17 cellular contexts compared by ENCODE assay signal in genomic region chr6:128241221-128241620, GRCh38.
DNase-seq lines count a peak whose midpoint lies in the region; ATAC-seq and TF ChIP-seq lines count a peak whose summit lies in the region.
"Had no signal": no experiment of that assay in that cellular context is flagged by ENCODE, and none has a peak within 500 bp of the region (broad histone marks: within the 10 kb centered on the region; RNA-seq: fewer than 3 reads in every experiment).

No MANE protein-coding gene starts in this region.

- no peak overlapping the region for H3K23ac ChIP-seq in H9 (ENCODE audit: insufficient read length, low read depth, low read length)

- H3K79me1 ChIP-seq in H9 (ENCODE audit: insufficient read depth, low read depth, low read length, poor library complexity, severe bottlenecking): no peaks in the 10 kb centered on the region

- no peak overlapping the region for H3K18ac ChIP-seq in H9 (ENCODE audit: insufficient read length, low read depth, low read length)

- H3K4ac ChIP-seq in H9 (ENCODE audit: low read depth, low read length): no peak overlapping the region

- H3K23me2 ChIP-seq in H9 (ENCODE audit: insufficient read length, low read depth, low read length, poor library complexity, severe bottlenecking): no peaks in the 10 kb centered on the region

- H3K9me3 Mint-ChIP-seq in H9 (no peaks in the 10 kb centered on the region), progenitor cell of endocrine pancreas (ENCODE audit: low read depth) (no peaks in the 10 kb centered on the region)
- H3K9me3 Mint-ChIP-seq: activated T-helper 17 cell treated with anti-CD3 and anti-CD28 coated beads, Interleukin-2, amount 50 U/mL, for 72 hours had no signal

- H3K27ac Mint-ChIP-seq in H9 (peak overlapping the region in 2 of 3 experiments; percentile 64 to 84; a peak in 3 of 7 replicates), progenitor cell of endocrine pancreas (peak overlapping the region; percentile 15)
- H3K27ac Mint-ChIP-seq: activated T-helper 17 cell treated with anti-CD3 and anti-CD28 coated beads, Interleukin-2, amount 50 U/mL, for 72 hours had no signal

- no peak overlapping the region for H3K14ac ChIP-seq in H9 (ENCODE audit: insufficient read depth, low read length)

- H2AK5ac ChIP-seq in H9 (ENCODE audit: insufficient read length, low read length): no peak overlapping the region

- no peak overlapping the region for H2BK120ac ChIP-seq in H9 (ENCODE audit: low read depth, low read length, poor library complexity, severe bottlenecking)

- H3K4me3 Mint-ChIP-seq in H9 (no peak overlapping the region), progenitor cell of endocrine pancreas (ENCODE audit: low read depth) (no peak overlapping the region)
- H3K4me3 Mint-ChIP-seq: activated T-helper 17 cell treated with anti-CD3 and anti-CD28 coated beads, Interleukin-2, amount 50 U/mL, for 72 hours; CD14-positive monocyte had no signal

- no peak overlapping the region for H3K4me2 ChIP-seq in H9 (ENCODE audit: insufficient read depth, insufficient read length, low read length)
- H3K4me2 ChIP-seq: KMS-11 had no signal

- H3K36me3 Mint-ChIP-seq in H9 (ENCODE audit: insufficient read depth in 1 of 3, low read depth in 3 of 3) (peaks cover 0 to 3% (median 0%) of the 10 kb centered on the region in 3 experiments; a peak in 1 of 7 replicates), progenitor cell of endocrine pancreas (ENCODE audit: insufficient read depth) (peaks cover 6% of the 10 kb centered on the region)
- H3K36me3 Mint-ChIP-seq: CD14-positive monocyte had no signal

- H3K4me1 Mint-ChIP-seq in H9 (peaks cover 10 to 16% of the 10 kb centered on the region in 2 experiments), progenitor cell of endocrine pancreas (ENCODE audit: low read depth) (peaks cover 3% of the 10 kb centered on the region)
- H3K4me1 Mint-ChIP-seq: activated T-helper 17 cell treated with anti-CD3 and anti-CD28 coated beads, Interleukin-2, amount 50 U/mL, for 72 hours had no signal

- no peak overlapping the region for H2BK20ac ChIP-seq in H9 (ENCODE audit: low read depth, low read length, poor library complexity, severe bottlenecking)

- H3K27me3 ChIP-seq in H9 (ENCODE audit: insufficient read depth, low read length): no peaks in the 10 kb centered on the region
- H3K27me3 ChIP-seq: sigmoid colon, stomach had no signal

- H3K27ac ChIP-seq in H9 (ENCODE audit: insufficient read length, low read depth, low read length): no peak overlapping the region
- H3K27ac ChIP-seq: KMS-11, RWPE1, sigmoid colon, stomach had no signal

- no peaks in the 10 kb centered on the region for H3K27me3 Mint-ChIP-seq in H9 (ENCODE audit: low read depth)
- no peaks in the 10 kb centered on the region for H3K27me3 Mint-ChIP-seq in progenitor cell of endocrine pancreas
- H3K27me3 Mint-ChIP-seq: activated T-helper 17 cell treated with anti-CD3 and anti-CD28 coated beads, Interleukin-2, amount 50 U/mL, for 72 hours had no signal

- ATAC-seq in GM19023 (IDR thresholded peaks at IDR 0.05; ENCODE audit: unreplicated experiment): peak; percentile 40
- ATAC-seq in HG03432 (IDR thresholded peaks at IDR 0.05; ENCODE audit: unreplicated experiment): peak; percentile 52
- ATAC-seq in GM21360 (IDR thresholded peaks at IDR 0.05; ENCODE audit: unreplicated experiment): no peak
- ATAC-seq: activated T-helper 17 cell treated with anti-CD3 and anti-CD28 coated beads, Interleukin-2, amount 50 U/mL, for 72 hours had no signal

- no peak overlapping the region for H4K91ac ChIP-seq in H9 (ENCODE audit: insufficient read length, low read depth, low read length)

- no peak overlapping the region for H4K5ac ChIP-seq in H9 (ENCODE audit: insufficient read length, low read depth, low read length)

- H2BK15ac ChIP-seq in H9 (ENCODE audit: low read depth, low read length): no peak overlapping the region

- H3T11ph ChIP-seq in H9 (ENCODE audit: low read length): no peak overlapping the region

- H2BK12ac ChIP-seq in H9 (ENCODE audit: insufficient read length, low read depth, low read length): no peak overlapping the region

- H4K20me1 ChIP-seq in H9 (ENCODE audit: control insufficient read depth, insufficient read depth, insufficient read length): no peaks in the 10 kb centered on the region

- WGBS in H9 (ENCODE audit: extremely low coverage, insufficient read length, low lambda C conversion rate): no CpG with 5 or more reads among the region's 3 CpGs

- H3K9ac ChIP-seq in H9 (ENCODE audit: extremely low read depth, insufficient read length, low read length): no peak overlapping the region
- H3K9ac ChIP-seq: KMS-11 had no signal

- no peaks in the 10 kb centered on the region for H3K9me3 ChIP-seq in H9 (ENCODE audit: control insufficient read depth, low read depth, low read length)
- H3K9me3 ChIP-seq: sigmoid colon, stomach had no signal

- no peak overlapping the region for H2AFZ ChIP-seq in H9 (ENCODE audit: low read length)

- no peaks in the 10 kb centered on the region for H3K79me2 ChIP-seq in H9 (ENCODE audit: insufficient read depth, low read length)

- H4K8ac ChIP-seq in H9 (replicated peaks; ENCODE audit: insufficient read length, low read depth, low read length): no peak overlapping the region

- no peaks in the 10 kb centered on the region for H3K4me1 ChIP-seq in H9 (ENCODE audit: insufficient read depth, low read length)
- H3K4me1 ChIP-seq: sigmoid colon had no signal

- TF ChIP-seq CTCF in H9 (conservative IDR thresholded peaks at IDR 0.05): no peak
- TF ChIP-seq CTCF in progenitor cell of endocrine pancreas (IDR thresholded peaks at IDR 0.05; ENCODE audit: unreplicated experiment): no peak

- H3K56ac ChIP-seq in H9 (ENCODE audit: insufficient read length, low read depth, low read length): no peak overlapping the region

- H2BK5ac ChIP-seq in H9 (ENCODE audit: insufficient read length, low read length): no peak overlapping the region

- DNase-seq in H9 (no peak), progenitor cell of endocrine pancreas (ENCODE audit: low spot score, unreplicated experiment) (no peak)
- no peak for DNase-seq in activated CD4-positive, alpha-beta T cell treated with anti-CD3 and anti-CD28 coated beads, Interleukin-2, amount 50 U/mL, for 48 hours
- no peak for DNase-seq in stimulated activated naive CD4-positive, alpha-beta T cell (lab: John Stamatoyannopoulos, UW)
- DNase-seq: activated CD4-positive, alpha-beta T cell treated with anti-CD3 and anti-CD28 coated beads, Interleukin-2, amount 50 U/mL, for 1 hour; NCI-H2029; NCI-H524 treated with DMSO at 0.1 percent for 48 hours; sigmoid colon; stomach; T-helper 2 cell had no signal
